1 cellular context compared by ENCODE assay signal in genomic region chr1:30779294-30780071, GRCh38.
TF ChIP-seq lines count a peak whose summit lies in the region.

No MANE protein-coding gene starts in this region.

TF ChIP-seq in K562, 482 proteins besides CTCF, POLR2A, EP300 and RAD21 (continued from another document and continues in another):
- TF ChIP-seq, protein P1, sequence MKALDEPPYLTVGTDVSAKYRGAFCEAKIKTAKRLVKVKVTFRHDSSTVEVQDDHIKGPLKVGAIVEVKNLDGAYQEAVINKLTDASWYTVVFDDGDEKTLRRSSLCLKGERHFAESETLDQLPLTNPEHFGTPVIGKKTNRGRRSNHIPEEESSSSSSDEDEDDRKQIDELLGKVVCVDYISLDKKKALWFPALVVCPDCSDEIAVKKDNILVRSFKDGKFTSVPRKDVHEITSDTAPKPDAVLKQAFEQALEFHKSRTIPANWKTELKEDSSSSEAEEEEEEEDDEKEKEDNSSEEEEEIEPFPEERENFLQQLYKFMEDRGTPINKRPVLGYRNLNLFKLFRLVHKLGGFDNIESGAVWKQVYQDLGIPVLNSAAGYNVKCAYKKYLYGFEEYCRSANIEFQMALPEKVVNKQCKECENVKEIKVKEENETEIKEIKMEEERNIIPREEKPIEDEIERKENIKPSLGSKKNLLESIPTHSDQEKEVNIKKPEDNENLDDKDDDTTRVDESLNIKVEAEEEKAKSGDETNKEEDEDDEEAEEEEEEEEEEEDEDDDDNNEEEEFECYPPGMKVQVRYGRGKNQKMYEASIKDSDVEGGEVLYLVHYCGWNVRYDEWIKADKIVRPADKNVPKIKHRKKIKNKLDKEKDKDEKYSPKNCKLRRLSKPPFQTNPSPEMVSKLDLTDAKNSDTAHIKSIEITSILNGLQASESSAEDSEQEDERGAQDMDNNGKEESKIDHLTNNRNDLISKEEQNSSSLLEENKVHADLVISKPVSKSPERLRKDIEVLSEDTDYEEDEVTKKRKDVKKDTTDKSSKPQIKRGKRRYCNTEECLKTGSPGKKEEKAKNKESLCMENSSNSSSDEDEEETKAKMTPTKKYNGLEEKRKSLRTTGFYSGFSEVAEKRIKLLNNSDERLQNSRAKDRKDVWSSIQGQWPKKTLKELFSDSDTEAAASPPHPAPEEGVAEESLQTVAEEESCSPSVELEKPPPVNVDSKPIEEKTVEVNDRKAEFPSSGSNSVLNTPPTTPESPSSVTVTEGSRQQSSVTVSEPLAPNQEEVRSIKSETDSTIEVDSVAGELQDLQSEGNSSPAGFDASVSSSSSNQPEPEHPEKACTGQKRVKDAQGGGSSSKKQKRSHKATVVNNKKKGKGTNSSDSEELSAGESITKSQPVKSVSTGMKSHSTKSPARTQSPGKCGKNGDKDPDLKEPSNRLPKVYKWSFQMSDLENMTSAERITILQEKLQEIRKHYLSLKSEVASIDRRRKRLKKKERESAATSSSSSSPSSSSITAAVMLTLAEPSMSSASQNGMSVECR (CRISPR knock-in tag; IDR thresholded peaks at IDR 0.05) = no peak; the same call in 1 of the 2 replicates
- TF ChIP-seq NR2C1 (IDR thresholded peaks at IDR 0.05) = no peak
- TF ChIP-seq NR2C1 (tag; IDR thresholded peaks at IDR 0.05) = peak; percentile 47; the same call in 1 of the 2 replicates
- no peak for TF ChIP-seq EWSR1 (IDR thresholded peaks at IDR 0.05; ENCODE audit: borderline replicate concordance, low read depth, partially characterized antibody)
- no peak for TF ChIP-seq ZNF253 (CRISPR knock-in tag; conservative IDR thresholded peaks at IDR 0.05)
- no peak for TF ChIP-seq SMARCB1 (IDR thresholded peaks at IDR 0.05; ENCODE audit: insufficient read length, low read depth)
- TF ChIP-seq HNRNPUL1 (IDR thresholded peaks at IDR 0.05; ENCODE audit: low read length) = no peak
- TF ChIP-seq RFX5 (IDR thresholded peaks at IDR 0.05; ENCODE audit: low read depth, low read length) = no peak
- no peak for TF ChIP-seq RBM15 (IDR thresholded peaks at IDR 0.05; ENCODE audit: insufficient read depth, low read length)
- no peak for TF ChIP-seq HEY1 (CRISPR knock-in tag; IDR thresholded peaks at IDR 0.05; ENCODE audit: borderline replicate concordance)
- TF ChIP-seq, protein P2, sequence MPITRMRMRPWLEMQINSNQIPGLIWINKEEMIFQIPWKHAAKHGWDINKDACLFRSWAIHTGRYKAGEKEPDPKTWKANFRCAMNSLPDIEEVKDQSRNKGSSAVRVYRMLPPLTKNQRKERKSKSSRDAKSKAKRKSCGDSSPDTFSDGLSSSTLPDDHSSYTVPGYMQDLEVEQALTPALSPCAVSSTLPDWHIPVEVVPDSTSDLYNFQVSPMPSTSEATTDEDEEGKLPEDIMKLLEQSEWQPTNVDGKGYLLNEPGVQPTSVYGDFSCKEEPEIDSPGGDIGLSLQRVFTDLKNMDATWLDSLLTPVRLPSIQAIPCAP (CRISPR knock-in tag; IDR thresholded peaks at IDR 0.05; ENCODE audit: borderline replicate concordance) = no peak
- TF ChIP-seq TCF7 (IDR thresholded peaks at IDR 0.05; ENCODE audit: borderline replicate concordance) = no peak
- no peak for TF ChIP-seq MXI1 (IDR thresholded peaks at IDR 0.05; ENCODE audit: low read depth, low read length)
- TF ChIP-seq NFYB (IDR thresholded peaks at IDR 0.05; ENCODE audit: extremely low read depth, insufficient read length) = no peak
- TF ChIP-seq ZNF3 (CRISPR knock-in tag; IDR thresholded peaks at IDR 0.05) = no peak
- no peak for TF ChIP-seq SAFB (IDR thresholded peaks at IDR 0.05; ENCODE audit: borderline replicate concordance, low read depth, low read length)
- no peak for TF ChIP-seq CHD4 (IDR thresholded peaks at IDR 0.05; ENCODE audit: insufficient read depth, insufficient replicate concordance, low read depth, low read length, poor library complexity, severe bottlenecking)
- TF ChIP-seq HNRNPH1 (optimal IDR thresholded peaks at IDR 0.05; ENCODE audit: low read depth, low read length) = no peak
- no peak for TF ChIP-seq CHAMP1 (IDR thresholded peaks at IDR 0.05)
- peak; percentile 95 for TF ChIP-seq CC2D1A (IDR thresholded peaks at IDR 0.05)
- TF ChIP-seq, protein P3, sequence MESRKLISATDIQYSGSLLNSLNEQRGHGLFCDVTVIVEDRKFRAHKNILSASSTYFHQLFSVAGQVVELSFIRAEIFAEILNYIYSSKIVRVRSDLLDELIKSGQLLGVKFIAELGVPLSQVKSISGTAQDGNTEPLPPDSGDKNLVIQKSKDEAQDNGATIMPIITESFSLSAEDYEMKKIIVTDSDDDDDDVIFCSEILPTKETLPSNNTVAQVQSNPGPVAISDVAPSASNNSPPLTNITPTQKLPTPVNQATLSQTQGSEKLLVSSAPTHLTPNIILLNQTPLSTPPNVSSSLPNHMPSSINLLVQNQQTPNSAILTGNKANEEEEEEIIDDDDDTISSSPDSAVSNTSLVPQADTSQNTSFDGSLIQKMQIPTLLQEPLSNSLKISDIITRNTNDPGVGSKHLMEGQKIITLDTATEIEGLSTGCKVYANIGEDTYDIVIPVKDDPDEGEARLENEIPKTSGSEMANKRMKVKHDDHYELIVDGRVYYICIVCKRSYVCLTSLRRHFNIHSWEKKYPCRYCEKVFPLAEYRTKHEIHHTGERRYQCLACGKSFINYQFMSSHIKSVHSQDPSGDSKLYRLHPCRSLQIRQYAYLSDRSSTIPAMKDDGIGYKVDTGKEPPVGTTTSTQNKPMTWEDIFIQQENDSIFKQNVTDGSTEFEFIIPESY (CRISPR knock-in tag; IDR thresholded peaks at IDR 0.05) = no peak
- TF ChIP-seq SAFB2 (IDR thresholded peaks at IDR 0.05; ENCODE audit: borderline replicate concordance, low read depth, low read length, severe bottlenecking) = no peak
- TF ChIP-seq ZNF780A (CRISPR knock-in tag; IDR thresholded peaks at IDR 0.05) = no peak
- TF ChIP-seq POLR2G (IDR thresholded peaks at IDR 0.05; ENCODE audit: low read depth, low read length) = no peak
- TF ChIP-seq JUN (IDR thresholded peaks at IDR 0.05; ENCODE audit: borderline replicate concordance, low read depth, low read length) = peak; percentile 6; the same call in 1 of the 2 replicates
- no peak for TF ChIP-seq JUN (CRISPR knock-in tag; IDR thresholded peaks at IDR 0.05; ENCODE audit: borderline replicate concordance)
- no peak for TF ChIP-seq TEAD2 (tag; IDR thresholded peaks at IDR 0.05)
- peak; percentile 73 for TF ChIP-seq ESRRA (IDR thresholded peaks at IDR 0.05; ENCODE audit: borderline replicate concordance, low read depth)
- no peak for TF ChIP-seq RUNX1 (IDR thresholded peaks at IDR 0.05; ENCODE audit: low read depth)
- no peak for TF ChIP-seq KAT8 (IDR thresholded peaks at IDR 0.05; ENCODE audit: low read depth)
- TF ChIP-seq ZNF347 (CRISPR knock-in tag; IDR thresholded peaks at IDR 0.05; ENCODE audit: low read depth) = no peak
- no peak for TF ChIP-seq E4F1 (CRISPR knock-in tag; IDR thresholded peaks at IDR 0.05; ENCODE audit: borderline replicate concordance)
- TF ChIP-seq ZNF436 (CRISPR knock-in tag; IDR thresholded peaks at IDR 0.05) = no peak
- no peak; the same call in 1 of the 2 replicates for TF ChIP-seq ZNF766 (CRISPR knock-in tag; conservative IDR thresholded peaks at IDR 0.05)
- peak; percentile 88 for TF ChIP-seq ELF4 (CRISPR knock-in tag; IDR thresholded peaks at IDR 0.05)
- no peak for TF ChIP-seq CREB1 (IDR thresholded peaks at IDR 0.05)
- TF ChIP-seq CREB1 (CRISPR knock-in tag; IDR thresholded peaks at IDR 0.05) = no peak
- TF ChIP-seq, protein P4, sequence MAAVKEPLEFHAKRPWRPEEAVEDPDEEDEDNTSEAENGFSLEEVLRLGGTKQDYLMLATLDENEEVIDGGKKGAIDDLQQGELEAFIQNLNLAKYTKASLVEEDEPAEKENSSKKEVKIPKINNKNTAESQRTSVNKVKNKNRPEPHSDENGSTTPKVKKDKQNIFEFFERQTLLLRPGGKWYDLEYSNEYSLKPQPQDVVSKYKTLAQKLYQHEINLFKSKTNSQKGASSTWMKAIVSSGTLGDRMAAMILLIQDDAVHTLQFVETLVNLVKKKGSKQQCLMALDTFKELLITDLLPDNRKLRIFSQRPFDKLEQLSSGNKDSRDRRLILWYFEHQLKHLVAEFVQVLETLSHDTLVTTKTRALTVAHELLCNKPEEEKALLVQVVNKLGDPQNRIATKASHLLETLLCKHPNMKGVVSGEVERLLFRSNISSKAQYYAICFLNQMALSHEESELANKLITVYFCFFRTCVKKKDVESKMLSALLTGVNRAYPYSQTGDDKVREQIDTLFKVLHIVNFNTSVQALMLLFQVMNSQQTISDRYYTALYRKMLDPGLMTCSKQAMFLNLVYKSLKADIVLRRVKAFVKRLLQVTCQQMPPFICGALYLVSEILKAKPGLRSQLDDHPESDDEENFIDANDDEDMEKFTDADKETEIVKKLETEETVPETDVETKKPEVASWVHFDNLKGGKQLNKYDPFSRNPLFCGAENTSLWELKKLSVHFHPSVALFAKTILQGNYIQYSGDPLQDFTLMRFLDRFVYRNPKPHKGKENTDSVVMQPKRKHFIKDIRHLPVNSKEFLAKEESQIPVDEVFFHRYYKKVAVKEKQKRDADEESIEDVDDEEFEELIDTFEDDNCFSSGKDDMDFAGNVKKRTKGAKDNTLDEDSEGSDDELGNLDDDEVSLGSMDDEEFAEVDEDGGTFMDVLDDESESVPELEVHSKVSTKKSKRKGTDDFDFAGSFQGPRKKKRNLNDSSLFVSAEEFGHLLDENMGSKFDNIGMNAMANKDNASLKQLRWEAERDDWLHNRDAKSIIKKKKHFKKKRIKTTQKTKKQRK (IDR thresholded peaks at IDR 0.05; ENCODE audit: borderline replicate concordance, low read depth, low read length) = no peak
- TF ChIP-seq, protein P5, sequence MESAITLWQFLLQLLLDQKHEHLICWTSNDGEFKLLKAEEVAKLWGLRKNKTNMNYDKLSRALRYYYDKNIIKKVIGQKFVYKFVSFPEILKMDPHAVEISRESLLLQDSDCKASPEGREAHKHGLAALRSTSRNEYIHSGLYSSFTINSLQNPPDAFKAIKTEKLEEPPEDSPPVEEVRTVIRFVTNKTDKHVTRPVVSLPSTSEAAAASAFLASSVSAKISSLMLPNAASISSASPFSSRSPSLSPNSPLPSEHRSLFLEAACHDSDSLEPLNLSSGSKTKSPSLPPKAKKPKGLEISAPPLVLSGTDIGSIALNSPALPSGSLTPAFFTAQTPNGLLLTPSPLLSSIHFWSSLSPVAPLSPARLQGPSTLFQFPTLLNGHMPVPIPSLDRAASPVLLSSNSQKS (CRISPR knock-in tag; IDR thresholded peaks at IDR 0.05) = no peak
- no peak for TF ChIP-seq PHF21A (IDR thresholded peaks at IDR 0.05; ENCODE audit: borderline replicate concordance, low read depth)
- peak; percentile 42; the same call in 1 of the 2 replicates for TF ChIP-seq ZNF589 (CRISPR knock-in tag; IDR thresholded peaks at IDR 0.05; ENCODE audit: low read depth)
- TF ChIP-seq, protein P6, sequence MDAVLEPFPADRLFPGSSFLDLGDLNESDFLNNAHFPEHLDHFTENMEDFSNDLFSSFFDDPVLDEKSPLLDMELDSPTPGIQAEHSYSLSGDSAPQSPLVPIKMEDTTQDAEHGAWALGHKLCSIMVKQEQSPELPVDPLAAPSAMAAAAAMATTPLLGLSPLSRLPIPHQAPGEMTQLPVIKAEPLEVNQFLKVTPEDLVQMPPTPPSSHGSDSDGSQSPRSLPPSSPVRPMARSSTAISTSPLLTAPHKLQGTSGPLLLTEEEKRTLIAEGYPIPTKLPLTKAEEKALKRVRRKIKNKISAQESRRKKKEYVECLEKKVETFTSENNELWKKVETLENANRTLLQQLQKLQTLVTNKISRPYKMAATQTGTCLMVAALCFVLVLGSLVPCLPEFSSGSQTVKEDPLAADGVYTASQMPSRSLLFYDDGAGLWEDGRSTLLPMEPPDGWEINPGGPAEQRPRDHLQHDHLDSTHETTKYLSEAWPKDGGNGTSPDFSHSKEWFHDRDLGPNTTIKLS (IDR thresholded peaks at IDR 0.05; ENCODE audit: borderline replicate concordance, low read depth) = no peak
- TF ChIP-seq MTA2 (IDR thresholded peaks at IDR 0.05; ENCODE audit: low read depth) = peak; percentile 7; the same call in 1 of the 2 replicates
